In the genomic region with DNA sequence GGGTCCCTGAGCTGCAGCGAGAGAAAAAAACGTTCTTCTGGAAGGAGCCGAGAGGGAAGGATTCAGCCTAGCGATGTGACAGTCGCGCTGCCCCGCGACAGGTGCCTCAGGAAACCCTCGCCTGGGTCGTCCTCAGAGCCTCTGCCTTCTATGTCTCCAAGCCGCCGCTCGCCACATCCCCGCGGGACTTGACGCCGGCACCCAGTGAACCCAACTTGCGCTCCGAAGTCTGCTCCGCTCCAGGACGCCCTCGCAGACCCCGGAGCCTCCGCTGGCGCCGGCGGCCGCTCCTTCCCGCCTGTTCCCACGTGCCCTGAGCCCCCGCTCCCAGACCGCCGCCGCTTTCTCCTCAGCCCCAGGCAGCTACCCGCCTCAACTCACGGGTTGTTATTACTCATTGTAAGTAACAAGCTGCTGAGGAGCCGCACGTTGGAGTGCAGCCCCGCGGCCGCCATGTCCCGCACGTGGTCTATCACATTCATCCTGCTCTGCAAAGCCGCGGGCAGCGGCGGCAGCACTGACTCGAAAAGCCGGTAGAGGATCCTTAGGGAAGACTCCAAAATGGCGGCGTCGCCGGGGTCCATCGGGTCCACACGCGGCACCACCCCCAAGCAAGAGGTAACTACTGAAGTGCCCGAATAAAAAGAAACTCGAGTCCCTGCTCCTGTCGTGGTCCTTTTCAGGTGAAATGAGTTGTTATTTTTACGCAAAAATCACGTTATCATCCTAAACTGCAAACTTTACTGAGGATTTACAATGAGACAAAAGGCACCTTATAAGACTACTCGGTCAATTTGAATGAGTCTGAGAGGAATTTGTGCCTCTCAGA, we compare ENCODE assay signal across 1 cellular context.
TF ChIP-seq lines count a peak whose summit lies in the region.

A gene with protein sequence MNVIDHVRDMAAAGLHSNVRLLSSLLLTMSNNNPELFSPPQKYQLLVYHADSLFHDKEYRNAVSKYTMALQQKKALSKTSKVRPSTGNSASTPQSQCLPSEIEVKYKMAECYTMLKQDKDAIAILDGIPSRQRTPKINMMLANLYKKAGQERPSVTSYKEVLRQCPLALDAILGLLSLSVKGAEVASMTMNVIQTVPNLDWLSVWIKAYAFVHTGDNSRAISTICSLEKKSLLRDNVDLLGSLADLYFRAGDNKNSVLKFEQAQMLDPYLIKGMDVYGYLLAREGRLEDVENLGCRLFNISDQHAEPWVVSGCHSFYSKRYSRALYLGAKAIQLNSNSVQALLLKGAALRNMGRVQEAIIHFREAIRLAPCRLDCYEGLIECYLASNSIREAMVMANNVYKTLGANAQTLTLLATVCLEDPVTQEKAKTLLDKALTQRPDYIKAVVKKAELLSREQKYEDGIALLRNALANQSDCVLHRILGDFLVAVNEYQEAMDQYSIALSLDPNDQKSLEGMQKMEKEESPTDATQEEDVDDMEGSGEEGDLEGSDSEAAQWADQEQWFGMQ (minus strand): TSS at position 563 of the 829 bp plus-strand sequence. CDS start 81 bp downstream, at position 482.

TF ChIP-seq in K562, 482 proteins besides CTCF, POLR2A, EP300 and RAD21 (continued from another document and continues in another):
- TF ChIP-seq, protein P1, sequence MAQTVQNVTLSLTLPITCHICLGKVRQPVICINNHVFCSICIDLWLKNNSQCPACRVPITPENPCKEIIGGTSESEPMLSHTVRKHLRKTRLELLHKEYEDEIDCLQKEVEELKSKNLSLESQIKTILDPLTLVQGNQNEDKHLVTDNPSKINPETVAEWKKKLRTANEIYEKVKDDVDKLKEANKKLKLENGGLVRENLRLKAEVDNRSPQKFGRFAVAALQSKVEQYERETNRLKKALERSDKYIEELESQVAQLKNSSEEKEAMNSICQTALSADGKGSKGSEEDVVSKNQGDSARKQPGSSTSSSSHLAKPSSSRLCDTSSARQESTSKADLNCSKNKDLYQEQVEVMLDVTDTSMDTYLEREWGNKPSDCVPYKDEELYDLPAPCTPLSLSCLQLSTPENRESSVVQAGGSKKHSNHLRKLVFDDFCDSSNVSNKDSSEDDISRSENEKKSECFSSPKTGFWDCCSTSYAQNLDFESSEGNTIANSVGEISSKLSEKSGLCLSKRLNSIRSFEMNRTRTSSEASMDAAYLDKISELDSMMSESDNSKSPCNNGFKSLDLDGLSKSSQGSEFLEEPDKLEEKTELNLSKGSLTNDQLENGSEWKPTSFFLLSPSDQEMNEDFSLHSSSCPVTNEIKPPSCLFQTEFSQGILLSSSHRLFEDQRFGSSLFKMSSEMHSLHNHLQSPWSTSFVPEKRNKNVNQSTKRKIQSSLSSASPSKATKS (CRISPR knock-in tag; IDR thresholded peaks at IDR 0.05): no peak
- TF ChIP-seq ZZZ3 (IDR thresholded peaks at IDR 0.05) (no peak), TSC22D4 (tag; IDR thresholded peaks at IDR 0.05) (no peak), ZNF140 (CRISPR knock-in tag; IDR thresholded peaks at IDR 0.05) (no peak), LEF1 (IDR thresholded peaks at IDR 0.05) (no peak), POLR3G (IDR thresholded peaks at IDR 0.05; ENCODE audit: extremely low read depth, insufficient read length, insufficient replicate concordance) (no peak), ZNF217 (CRISPR knock-in tag; IDR thresholded peaks at IDR 0.05) (no peak), FOXK1 (CRISPR knock-in tag; IDR thresholded peaks at IDR 0.05; ENCODE audit: borderline replicate concordance) (no peak; the same call in 1 of the 2 replicates), E2F3 (CRISPR knock-in tag; IDR thresholded peaks at IDR 0.05) (peak; percentile 61; the same call in 1 of the 2 replicates), ELF1 (tag; IDR thresholded peaks at IDR 0.05) (no peak; the same call in 1 of the 2 replicates), MCM7 (IDR thresholded peaks at IDR 0.05) (no peak), RBM14 (IDR thresholded peaks at IDR 0.05; ENCODE audit: borderline replicate concordance, insufficient read depth, low read depth, low read length) (no peak), HDGF (IDR thresholded peaks at IDR 0.05) (no peak), SRSF9 (IDR thresholded peaks at IDR 0.05; ENCODE audit: borderline replicate concordance, low read depth, low read length) (no peak), TRIM28 (IDR thresholded peaks at IDR 0.05) (no peak), GTF2A2 (tag; IDR thresholded peaks at IDR 0.05) (no peak), RBM17 (IDR thresholded peaks at IDR 0.05; ENCODE audit: borderline replicate concordance, low read depth, low read length) (no peak), CCNT2 (IDR thresholded peaks at IDR 0.05; ENCODE audit: borderline replicate concordance, extremely low read depth, insufficient read length, low read depth, low read length) (no peak), SRSF7 (optimal IDR thresholded peaks at IDR 0.05; ENCODE audit: low read depth, low read length) (no peak), EZH2 (IDR thresholded peaks at IDR 0.05; ENCODE audit: borderline replicate concordance, low read depth, low read length) (no peak), ZNF263 (CRISPR knock-in tag; IDR thresholded peaks at IDR 0.05; ENCODE audit: borderline replicate concordance) (no peak), JUND (IDR thresholded peaks at IDR 0.05; ENCODE audit: borderline replicate concordance, low read depth, low read length) (no peak), JUND (tag; IDR thresholded peaks at IDR 0.05; ENCODE audit: borderline replicate concordance, low read depth, low read length) (peak; percentile 17; the same call in 2 of the 3 replicates), MEF2A (IDR thresholded peaks at IDR 0.05; ENCODE audit: control insufficient read depth, low read depth, low read length) (no peak), ATF1 (CRISPR knock-in tag; IDR thresholded peaks at IDR 0.05) (no peak), ATF1 (tag; IDR thresholded peaks at IDR 0.05) (peak; percentile 61), IRF2 (CRISPR knock-in tag; IDR thresholded peaks at IDR 0.05) (no peak), HEY1 (CRISPR knock-in tag; IDR thresholded peaks at IDR 0.05; ENCODE audit: borderline replicate concordance) (no peak), ZBTB8A (IDR thresholded peaks at IDR 0.05; ENCODE audit: partially characterized antibody) (no peak), RBFOX2 (IDR thresholded peaks at IDR 0.05; ENCODE audit: low read depth, low read length) (peak; percentile 96), DPF2 (IDR thresholded peaks at IDR 0.05) (no peak)
- TF ChIP-seq, protein P2, sequence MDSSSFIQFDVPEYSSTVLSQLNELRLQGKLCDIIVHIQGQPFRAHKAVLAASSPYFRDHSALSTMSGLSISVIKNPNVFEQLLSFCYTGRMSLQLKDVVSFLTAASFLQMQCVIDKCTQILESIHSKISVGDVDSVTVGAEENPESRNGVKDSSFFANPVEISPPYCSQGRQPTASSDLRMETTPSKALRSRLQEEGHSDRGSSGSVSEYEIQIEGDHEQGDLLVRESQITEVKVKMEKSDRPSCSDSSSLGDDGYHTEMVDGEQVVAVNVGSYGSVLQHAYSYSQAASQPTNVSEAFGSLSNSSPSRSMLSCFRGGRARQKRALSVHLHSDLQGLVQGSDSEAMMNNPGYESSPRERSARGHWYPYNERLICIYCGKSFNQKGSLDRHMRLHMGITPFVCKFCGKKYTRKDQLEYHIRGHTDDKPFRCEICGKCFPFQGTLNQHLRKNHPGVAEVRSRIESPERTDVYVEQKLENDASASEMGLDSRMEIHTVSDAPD (CRISPR knock-in tag; IDR thresholded peaks at IDR 0.05): no peak
- TF ChIP-seq, protein P3, sequence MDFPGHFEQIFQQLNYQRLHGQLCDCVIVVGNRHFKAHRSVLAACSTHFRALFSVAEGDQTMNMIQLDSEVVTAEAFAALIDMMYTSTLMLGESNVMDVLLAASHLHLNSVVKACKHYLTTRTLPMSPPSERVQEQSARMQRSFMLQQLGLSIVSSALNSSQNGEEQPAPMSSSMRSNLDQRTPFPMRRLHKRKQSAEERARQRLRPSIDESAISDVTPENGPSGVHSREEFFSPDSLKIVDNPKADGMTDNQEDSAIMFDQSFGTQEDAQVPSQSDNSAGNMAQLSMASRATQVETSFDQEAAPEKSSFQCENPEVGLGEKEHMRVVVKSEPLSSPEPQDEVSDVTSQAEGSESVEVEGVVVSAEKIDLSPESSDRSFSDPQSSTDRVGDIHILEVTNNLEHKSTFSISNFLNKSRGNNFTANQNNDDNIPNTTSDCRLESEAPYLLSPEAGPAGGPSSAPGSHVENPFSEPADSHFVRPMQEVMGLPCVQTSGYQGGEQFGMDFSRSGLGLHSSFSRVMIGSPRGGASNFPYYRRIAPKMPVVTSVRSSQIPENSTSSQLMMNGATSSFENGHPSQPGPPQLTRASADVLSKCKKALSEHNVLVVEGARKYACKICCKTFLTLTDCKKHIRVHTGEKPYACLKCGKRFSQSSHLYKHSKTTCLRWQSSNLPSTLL (IDR thresholded peaks at IDR 0.05): no peak
- TF ChIP-seq, protein P4, sequence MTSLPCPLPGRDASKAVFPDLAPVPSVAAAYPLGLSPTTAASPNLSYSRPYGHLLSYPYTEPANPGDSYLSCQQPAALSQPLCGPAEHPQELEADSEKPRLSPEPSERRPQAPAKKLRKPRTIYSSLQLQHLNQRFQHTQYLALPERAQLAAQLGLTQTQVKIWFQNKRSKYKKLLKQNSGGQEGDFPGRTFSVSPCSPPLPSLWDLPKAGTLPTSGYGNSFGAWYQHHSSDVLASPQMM (CRISPR knock-in tag; IDR thresholded peaks at IDR 0.05): no peak
- TF ChIP-seq, protein P5, sequence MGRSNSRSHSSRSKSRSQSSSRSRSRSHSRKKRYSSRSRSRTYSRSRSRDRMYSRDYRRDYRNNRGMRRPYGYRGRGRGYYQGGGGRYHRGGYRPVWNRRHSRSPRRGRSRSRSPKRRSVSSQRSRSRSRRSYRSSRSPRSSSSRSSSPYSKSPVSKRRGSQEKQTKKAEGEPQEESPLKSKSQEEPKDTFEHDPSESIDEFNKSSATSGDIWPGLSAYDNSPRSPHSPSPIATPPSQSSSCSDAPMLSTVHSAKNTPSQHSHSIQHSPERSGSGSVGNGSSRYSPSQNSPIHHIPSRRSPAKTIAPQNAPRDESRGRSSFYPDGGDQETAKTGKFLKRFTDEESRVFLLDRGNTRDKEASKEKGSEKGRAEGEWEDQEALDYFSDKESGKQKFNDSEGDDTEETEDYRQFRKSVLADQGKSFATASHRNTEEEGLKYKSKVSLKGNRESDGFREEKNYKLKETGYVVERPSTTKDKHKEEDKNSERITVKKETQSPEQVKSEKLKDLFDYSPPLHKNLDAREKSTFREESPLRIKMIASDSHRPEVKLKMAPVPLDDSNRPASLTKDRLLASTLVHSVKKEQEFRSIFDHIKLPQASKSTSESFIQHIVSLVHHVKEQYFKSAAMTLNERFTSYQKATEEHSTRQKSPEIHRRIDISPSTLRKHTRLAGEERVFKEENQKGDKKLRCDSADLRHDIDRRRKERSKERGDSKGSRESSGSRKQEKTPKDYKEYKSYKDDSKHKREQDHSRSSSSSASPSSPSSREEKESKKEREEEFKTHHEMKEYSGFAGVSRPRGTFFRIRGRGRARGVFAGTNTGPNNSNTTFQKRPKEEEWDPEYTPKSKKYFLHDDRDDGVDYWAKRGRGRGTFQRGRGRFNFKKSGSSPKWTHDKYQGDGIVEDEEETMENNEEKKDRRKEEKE (IDR thresholded peaks at IDR 0.05; ENCODE audit: borderline replicate concordance in 1 of 2, control insufficient read depth in 1 of 2, low read depth in 2 of 2, low read length in 1 of 2): 0 out of 4 replicates have a peak, but pooled peaks of 1 of the 2 experiments have one; percentile 28
- TF ChIP-seq, protein P6, sequence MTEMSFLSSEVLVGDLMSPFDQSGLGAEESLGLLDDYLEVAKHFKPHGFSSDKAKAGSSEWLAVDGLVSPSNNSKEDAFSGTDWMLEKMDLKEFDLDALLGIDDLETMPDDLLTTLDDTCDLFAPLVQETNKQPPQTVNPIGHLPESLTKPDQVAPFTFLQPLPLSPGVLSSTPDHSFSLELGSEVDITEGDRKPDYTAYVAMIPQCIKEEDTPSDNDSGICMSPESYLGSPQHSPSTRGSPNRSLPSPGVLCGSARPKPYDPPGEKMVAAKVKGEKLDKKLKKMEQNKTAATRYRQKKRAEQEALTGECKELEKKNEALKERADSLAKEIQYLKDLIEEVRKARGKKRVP (CRISPR knock-in tag; IDR thresholded peaks at IDR 0.05): no peak
- TF ChIP-seq, protein P7, sequence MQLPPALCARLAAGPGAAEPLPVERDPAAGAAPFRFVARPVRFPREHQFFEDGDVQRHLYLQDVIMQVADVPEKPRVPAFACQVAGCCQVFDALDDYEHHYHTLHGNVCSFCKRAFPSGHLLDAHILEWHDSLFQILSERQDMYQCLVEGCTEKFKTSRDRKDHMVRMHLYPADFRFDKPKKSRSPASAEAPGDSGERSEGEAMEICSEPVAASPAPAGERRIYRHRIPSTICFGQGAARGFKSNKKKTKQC (CRISPR knock-in tag; IDR thresholded peaks at IDR 0.05): peak; percentile 95
- TF ChIP-seq, protein P8, sequence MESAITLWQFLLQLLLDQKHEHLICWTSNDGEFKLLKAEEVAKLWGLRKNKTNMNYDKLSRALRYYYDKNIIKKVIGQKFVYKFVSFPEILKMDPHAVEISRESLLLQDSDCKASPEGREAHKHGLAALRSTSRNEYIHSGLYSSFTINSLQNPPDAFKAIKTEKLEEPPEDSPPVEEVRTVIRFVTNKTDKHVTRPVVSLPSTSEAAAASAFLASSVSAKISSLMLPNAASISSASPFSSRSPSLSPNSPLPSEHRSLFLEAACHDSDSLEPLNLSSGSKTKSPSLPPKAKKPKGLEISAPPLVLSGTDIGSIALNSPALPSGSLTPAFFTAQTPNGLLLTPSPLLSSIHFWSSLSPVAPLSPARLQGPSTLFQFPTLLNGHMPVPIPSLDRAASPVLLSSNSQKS (CRISPR knock-in tag; IDR thresholded peaks at IDR 0.05): no peak
- TF ChIP-seq, protein P9, sequence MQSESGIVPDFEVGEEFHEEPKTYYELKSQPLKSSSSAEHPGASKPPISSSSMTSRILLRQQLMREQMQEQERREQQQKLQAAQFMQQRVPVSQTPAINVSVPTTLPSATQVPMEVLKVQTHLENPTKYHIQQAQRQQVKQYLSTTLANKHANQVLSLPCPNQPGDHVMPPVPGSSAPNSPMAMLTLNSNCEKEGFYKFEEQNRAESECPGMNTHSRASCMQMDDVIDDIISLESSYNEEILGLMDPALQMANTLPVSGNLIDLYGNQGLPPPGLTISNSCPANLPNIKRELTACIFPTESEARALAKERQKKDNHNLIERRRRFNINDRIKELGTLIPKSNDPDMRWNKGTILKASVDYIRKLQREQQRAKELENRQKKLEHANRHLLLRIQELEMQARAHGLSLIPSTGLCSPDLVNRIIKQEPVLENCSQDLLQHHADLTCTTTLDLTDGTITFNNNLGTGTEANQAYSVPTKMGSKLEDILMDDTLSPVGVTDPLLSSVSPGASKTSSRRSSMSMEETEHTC (IDR thresholded peaks at IDR 0.05): no peak
- TF ChIP-seq, protein P10, sequence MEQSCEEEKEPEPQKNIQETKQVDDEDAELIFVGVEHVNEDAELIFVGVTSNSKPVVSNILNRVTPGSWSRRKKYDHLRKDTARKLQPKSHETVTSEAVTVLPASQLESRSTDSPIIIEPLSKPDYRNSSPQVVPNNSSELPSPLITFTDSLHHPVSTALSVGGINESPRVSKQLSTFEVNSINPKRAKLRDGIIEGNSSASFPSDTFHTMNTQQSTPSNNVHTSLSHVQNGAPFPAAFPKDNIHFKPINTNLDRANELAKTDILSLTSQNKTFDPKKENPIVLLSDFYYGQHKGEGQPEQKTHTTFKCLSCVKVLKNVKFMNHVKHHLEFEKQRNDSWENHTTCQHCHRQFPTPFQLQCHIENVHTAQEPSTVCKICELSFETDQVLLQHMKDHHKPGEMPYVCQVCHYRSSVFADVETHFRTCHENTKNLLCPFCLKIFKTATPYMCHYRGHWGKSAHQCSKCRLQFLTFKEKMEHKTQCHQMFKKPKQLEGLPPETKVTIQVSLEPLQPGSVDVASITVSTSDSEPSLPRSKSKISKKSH (CRISPR knock-in tag; IDR thresholded peaks at IDR 0.05): no peak
